32 cellular contexts compared by ENCODE assay signal in the genomic region with DNA sequence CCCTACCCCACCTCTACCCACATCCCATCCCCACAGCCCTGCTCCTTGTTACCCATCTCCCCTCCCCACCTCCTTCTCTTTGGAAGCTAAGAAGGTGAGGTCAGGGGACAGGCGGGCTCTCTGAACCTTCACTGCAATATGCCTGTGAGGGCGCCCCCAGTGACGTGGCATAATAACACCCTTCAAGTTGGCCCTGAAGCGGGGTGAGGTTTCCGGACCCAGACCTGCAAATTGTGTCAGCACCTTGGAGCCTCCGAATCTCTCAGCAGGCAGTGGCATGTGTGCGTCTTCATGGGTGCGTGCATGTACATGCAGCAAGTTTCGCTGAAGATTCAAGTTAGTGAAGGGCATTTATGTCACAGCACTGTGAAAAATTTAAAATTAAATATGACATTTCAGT.
"Had no signal": no experiment of that assay in that cellular context is flagged by ENCODE, and none has a peak within 500 bp of the region (broad histone marks: within the 10 kb centered on the region; RNA-seq: fewer than 3 reads in every experiment).

No MANE protein-coding gene starts in this region.

- ATAC-seq: activated T-cell treated with anti-CD3 and anti-CD28 coated beads, Interleukin-2, amount 50 U/mL, for 72 hours; body of pancreas; effector memory CD8-positive, alpha-beta T cell; gastrocnemius medialis; left colon; naive thymus-derived CD4-positive, alpha-beta T cell; right cardiac atrium; stimulated activated naive B cell treated with anti-CD40 and anti-IgM and Interleukin-4, amounts not matched to agents 10 μg/mL and 1 μg/mL and 100 μg/mL, for 72 hours; upper lobe of right lung had no signal

- H3K27ac Mint-ChIP-seq: activated CD4-positive, alpha-beta memory T cell treated with anti-CD3 and anti-CD28 coated beads for 36 hours; activated CD4-positive, alpha-beta T cell treated with anti-CD3 and anti-CD28 coated beads, Interleukin-2, amount 10 ng/mL, durations not matched to agents 24 days and 14 days; activated naive CD8-positive, alpha-beta T cell treated with anti-CD3 and anti-CD28 coated beads for 36 hours; activated T-cell treated with anti-CD3 and anti-CD28 coated beads, Interleukin-2, amount 50 U/mL, for 72 hours; effector memory CD8-positive, alpha-beta T cell; stimulated activated naive B cell treated with anti-CD40 and anti-IgM and Interleukin-4, amounts not matched to agents 10 μg/mL and 1 μg/mL and 100 μg/mL, for 72 hours; T-helper 2 cell treated with Interferon-gamma antibody and Interleukin-4, amounts not matched to agents 5 μg/mL and 100 μg/mL, for 36 hours had no signal

- H3K4me1 Mint-ChIP-seq: activated CD4-positive, alpha-beta T cell treated with anti-CD3 and anti-CD28 coated beads, Interleukin-2, amount 10 ng/mL, durations not matched to agents 24 days and 14 days; activated naive CD8-positive, alpha-beta T cell treated with anti-CD3 and anti-CD28 coated beads for 36 hours; naive thymus-derived CD4-positive, alpha-beta T cell had no signal

- H3K36me3 ChIP-seq: adrenal gland, gastrocnemius medialis, stomach, suprapubic skin, tibial artery, upper lobe of right lung had no signal

- H3K36me3 Mint-ChIP-seq: activated CD4-positive, alpha-beta memory T cell treated with anti-CD3 and anti-CD28 coated beads for 36 hours; activated naive CD8-positive, alpha-beta T cell treated with anti-CD3 and anti-CD28 coated beads for 36 hours; naive thymus-derived CD4-positive, alpha-beta T cell; stimulated activated naive B cell treated with anti-CD40 and anti-IgM and Interleukin-4, amounts not matched to agents 10 μg/mL and 1 μg/mL and 100 μg/mL, for 72 hours had no signal

- FAIRE-seq: kidney had no signal

- H3K4me3 ChIP-seq: adrenal gland, body of pancreas, gastrocnemius medialis, stomach, suprapubic skin, tibial artery, upper lobe of right lung had no signal

- H3K27me3 ChIP-seq: adrenal gland, body of pancreas, gastrocnemius medialis, stomach, suprapubic skin, tibial artery, upper lobe of right lung had no signal

- H3K9me3 Mint-ChIP-seq: activated CD4-positive, alpha-beta memory T cell treated with anti-CD3 and anti-CD28 coated beads for 36 hours; activated CD4-positive, alpha-beta T cell treated with anti-CD3 and anti-CD28 coated beads, Interleukin-2, amount 10 ng/mL, durations not matched to agents 24 days and 14 days; activated naive CD8-positive, alpha-beta T cell treated with anti-CD3 and anti-CD28 coated beads for 36 hours; activated T-cell treated with anti-CD3 and anti-CD28 coated beads, Interleukin-2, amount 50 U/mL, for 72 hours; effector memory CD8-positive, alpha-beta T cell; naive thymus-derived CD4-positive, alpha-beta T cell; neural crest cell; stimulated activated naive B cell treated with anti-CD40 and anti-IgM and Interleukin-4, amounts not matched to agents 10 μg/mL and 1 μg/mL and 100 μg/mL, for 72 hours; T-helper 2 cell treated with Interferon-gamma antibody and Interleukin-4, amounts not matched to agents 5 μg/mL and 100 μg/mL, for 36 hours had no signal

- DNase-seq: activated CD4-positive, alpha-beta memory T cell treated with anti-CD3 and anti-CD28 coated beads for 36 hours; activated CD4-positive, alpha-beta T cell treated with anti-CD3 and anti-CD28 coated beads, Interleukin-2, amount 10 ng/mL, durations not matched to agents 24 days and 14 days; activated CD4-positive, CD25-positive, alpha-beta regulatory T cell treated with anti-CD3 and anti-CD28 coated beads, Interleukin-2, amount 50 U/mL, for 72 hours; activated effector memory CD4-positive, alpha-beta T cell treated with Interleukin-2 at 50 U/mL for 16 hours; activated naive CD4-positive, alpha-beta T cell treated with Interleukin-2 at 50 U/mL for 16 hours; activated naive CD8-positive, alpha-beta T cell treated with anti-CD3 and anti-CD28 coated beads for 36 hours; activated T-cell treated with anti-CD3 and anti-CD28 coated beads, Interleukin-2, amount 50 U/mL, for 72 hours; adrenal gland; aorta; body of pancreas; cortex of kidney; effector memory CD8-positive, alpha-beta T cell; gastrocnemius medialis; glutamatergic neuron; kidney; left colon; mammary epithelial cell; midbrain; naive thymus-derived CD4-positive, alpha-beta T cell; posterior cingulate gyrus; stimulated activated CD4-positive, alpha-beta T cell treated with anti-CD3 and anti-CD28 coated beads, Interleukin-15, amount 100 ng/mL, for 24 hours; stimulated activated CD4-positive, alpha-beta T cell treated with anti-CD3 and anti-CD28 coated beads, Interleukin-2, amount 100 ng/mL, for 24 hours; stimulated activated naive B cell treated with anti-CD40 and anti-IgM and Interleukin-4, amounts not matched to agents 10 μg/mL and 1 μg/mL and 100 μg/mL, for 72 hours; stomach; T-helper 1 cell; tibial artery; upper lobe of right lung had no signal

- H3K4me1 ChIP-seq: body of pancreas had no signal

- H3K9me3 ChIP-seq: adrenal gland, body of pancreas, gastrocnemius medialis, stomach, suprapubic skin, tibial artery, upper lobe of right lung had no signal

- H3K4me3 Mint-ChIP-seq: activated CD4-positive, alpha-beta memory T cell treated with anti-CD3 and anti-CD28 coated beads for 36 hours; activated CD4-positive, alpha-beta T cell treated with anti-CD3 and anti-CD28 coated beads, Interleukin-2, amount 10 ng/mL, durations not matched to agents 24 days and 14 days; activated naive CD8-positive, alpha-beta T cell treated with anti-CD3 and anti-CD28 coated beads for 36 hours; activated T-cell treated with anti-CD3 and anti-CD28 coated beads, Interleukin-2, amount 50 U/mL, for 72 hours; effector memory CD8-positive, alpha-beta T cell; naive thymus-derived CD4-positive, alpha-beta T cell; stimulated activated naive B cell treated with anti-CD40 and anti-IgM and Interleukin-4, amounts not matched to agents 10 μg/mL and 1 μg/mL and 100 μg/mL, for 72 hours; T-helper 2 cell treated with Interferon-gamma antibody and Interleukin-4, amounts not matched to agents 5 μg/mL and 100 μg/mL, for 36 hours had no signal

- H3K27ac ChIP-seq: adrenal gland, body of pancreas, gastrocnemius medialis, stomach, suprapubic skin, tibial artery, upper lobe of right lung, VCaP had no signal
